17 cellular contexts compared by ENCODE assay signal in the genomic region with DNA sequence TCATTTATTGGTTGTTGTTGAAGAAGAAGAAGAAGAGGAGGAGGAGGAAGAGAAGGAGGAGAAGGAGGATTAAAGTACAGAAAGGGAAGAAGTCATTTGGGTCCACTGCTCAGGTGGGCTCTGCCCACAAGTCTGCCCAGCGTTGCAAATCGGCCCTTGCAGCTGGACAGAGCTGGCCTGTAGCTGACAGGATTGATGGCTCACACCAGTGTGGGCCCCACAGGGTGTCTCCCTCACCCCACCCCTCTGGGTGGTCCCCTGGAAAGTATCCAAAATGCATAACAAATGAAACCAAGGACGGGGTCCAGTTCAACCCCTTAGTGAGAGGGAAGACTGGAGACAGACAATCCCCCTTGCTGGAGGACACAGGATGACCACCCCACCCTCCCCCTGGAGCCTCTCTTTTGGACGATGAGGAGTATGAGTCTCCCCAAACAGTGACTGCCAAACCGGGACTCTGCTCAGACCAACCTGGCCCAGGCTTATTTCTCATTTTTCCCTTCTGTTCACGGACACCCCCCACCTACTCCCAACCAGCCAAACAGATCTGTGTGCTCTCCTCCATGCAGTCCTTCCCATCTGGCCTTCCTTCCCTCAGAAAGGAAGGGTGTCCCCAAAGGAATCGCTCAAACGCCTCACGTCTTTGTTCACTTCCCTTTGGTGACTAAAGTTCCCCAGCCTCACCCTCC. TPM values are rescaled to one million over a fixed set of nuclear protein-coding genes. Genes with fewer than 3 reads are reported as not detected.
"Had no signal": no experiment of that assay in that cellular context is flagged by ENCODE, and none has a peak within 500 bp of the region (broad histone marks: within the 10 kb centered on the region; RNA-seq: fewer than 3 reads in every experiment).

No MANE protein-coding gene starts in this region.

- H3K27ac Mint-ChIP-seq: activated naive CD4-positive, alpha-beta T cell treated with anti-CD3 and anti-CD28 coated beads, Interleukin-2, amount 50 U/mL, for 72 hours; activated T-helper 1 cell treated with anti-CD3 and anti-CD28 coated beads, Interleukin-12 subunit alpha, Interleukin-12 subunit beta, Interleukin-2, Interleukin-4 antibody, amounts not matched to agents 30 ng/mL and 10 ng/mL and 1 ng/mL, durations not matched to agents 14 hours and 24 hours and 36 hours had no signal

- H3K9me3 Mint-ChIP-seq: activated naive CD4-positive, alpha-beta T cell treated with anti-CD3 and anti-CD28 coated beads, Interleukin-2, amount 50 U/mL, for 72 hours had no signal

- H3K27me3 Mint-ChIP-seq: naive B cell had no signal

- H3K4me3 Mint-ChIP-seq: activated T-helper 1 cell treated with anti-CD3 and anti-CD28 coated beads, Interleukin-12 subunit alpha, Interleukin-12 subunit beta, Interleukin-2, Interleukin-4 antibody, amounts not matched to agents 30 ng/mL and 10 ng/mL and 1 ng/mL, durations not matched to agents 14 hours and 24 hours and 36 hours had no signal

- ATAC-seq: activated naive CD4-positive, alpha-beta T cell treated with anti-CD3 and anti-CD28 coated beads, Interleukin-2, amount 50 U/mL, for 72 hours; mucosa of descending colon had no signal

- DNase-seq: activated CD4-positive, alpha-beta T cell treated with anti-CD3 and anti-CD28 coated beads for 1 hour; activated CD4-positive, alpha-beta T cell treated with anti-CD3 and anti-CD28 coated beads, Interleukin-2, amount 50 U/mL, for 4 hours; activated gamma-delta T cell treated with Interleukin-2 at 50 U/mL for 16 hours; head of caudate nucleus; kidney; left ventricle myocardium inferior; mucosa of descending colon; naive B cell; spleen; stimulated activated CD4-positive, alpha-beta T cell treated with anti-CD3 and anti-CD28 coated beads, Interleukin-4, amount 100 ng/mL, for 4 hours; stimulated activated naive CD4-positive, alpha-beta T cell treated with Interleukin-2 at 50 U/mL for 16 hours; T-helper 2 cell; thyroid gland; WERI-Rb-1 had no signal

RNA-seq across cellular contexts. Expression of a gene that starts 17.7 kb away (rescaled TPM):
- total RNA-seq: bronchial epithelial cell had no signal
